9 cellular contexts compared by ENCODE assay signal in genomic region chr2:182240862-182241371, GRCh38.
DNase-seq lines count a peak whose midpoint lies in the region; ATAC-seq, FAIRE-seq and TF ChIP-seq lines count a peak whose summit lies in the region.
"Had no signal": no experiment of that assay in that cellular context is flagged by ENCODE, and none has a peak within 500 bp of the region (broad histone marks: within the 10 kb centered on the region; RNA-seq: fewer than 3 reads in every experiment).

No MANE protein-coding gene starts in this region.

- DNase-seq in DMS153 (lab: John Stamatoyannopoulos, UW), result peak; percentile 61
- peak; percentile 24 for DNase-seq in NCI-H2107 treated with DMSO at 0.1 percent for 48 hours (lab: John Stamatoyannopoulos, UW; ENCODE audit: unreplicated experiment)
- peak; percentile 43 for DNase-seq in astrocyte of the hippocampus (ENCODE audit: low read depth, low spot score)
- DNase-seq in left colon, result peak; percentile 31 to 60
- no peak for DNase-seq in T-helper 9 cell
- DNase-seq in H54 (ENCODE audit: insufficient read length, low spot score), result no peak

- no peak for TF ChIP-seq POLR2A in H54 (IDR thresholded peaks at IDR 0.05; ENCODE audit: low read depth, low read length)

- intact Hi-C loops in left colon (cut with DNase I, micrococcal nuclease), result no loop called here

- no peak for FAIRE-seq in H54 (lab: Jason Lieb, UNC)
- FAIRE-seq: TTC549 had no signal

- ATAC-seq in GM18907 (IDR thresholded peaks at IDR 0.05; ENCODE audit: unreplicated experiment) (peak; percentile 100), HG02970 (IDR thresholded peaks at IDR 0.05; ENCODE audit: low FRiP score, unreplicated experiment) (peak; percentile 99), left colon (peak; percentile 98)

Comparison
In these comparisons a context has a peak if more than half of its experiments do, and no peak if none do; other contexts are left out.
1. DNase-seq: peak in DMS153 (single experiment), NCI-H2107 treated with DMSO at 0.1 percent for 48 hours (single experiment), astrocyte of the hippocampus (single experiment) and left colon (2 of 2); none in T-helper 9 cell (single experiment) and H54 (single experiment).
2. Peak in every context shown above with its lines, with median percentiles within 50 percentile points of each other: ATAC-seq.